Comparison of ENCODE assay signal across 23 cellular contexts in the genomic region with DNA sequence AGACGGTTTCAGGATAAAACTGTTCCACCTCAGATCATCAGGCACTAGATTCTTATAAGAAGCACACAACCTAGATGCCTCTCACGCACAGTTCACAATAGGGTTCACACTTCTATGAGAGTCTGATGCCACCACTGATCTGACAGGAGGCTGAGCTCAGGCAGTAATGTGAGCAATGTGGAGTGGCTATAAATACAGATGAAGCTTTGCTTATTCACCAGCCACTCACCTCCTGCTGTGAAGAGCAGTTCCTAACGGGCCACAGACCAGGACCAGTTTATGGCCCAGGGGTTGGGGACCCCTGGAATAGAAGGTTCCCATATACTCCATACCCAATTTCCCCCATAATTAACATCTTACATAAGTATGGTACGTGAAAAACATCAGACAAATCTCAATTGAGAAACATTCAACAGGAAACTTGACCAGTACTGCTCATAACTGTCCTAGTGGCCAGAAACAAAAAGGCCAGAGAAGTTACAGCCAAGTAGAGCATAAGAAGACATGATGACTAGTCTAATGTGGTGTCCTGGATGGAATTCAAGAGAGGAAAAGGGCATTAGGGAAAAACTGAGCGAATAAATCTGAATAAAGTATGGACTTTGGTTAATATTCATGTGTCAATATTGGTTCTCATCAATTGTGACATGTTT. TPM values are rescaled to one million over a fixed set of nuclear protein-coding genes. Genes with fewer than 3 reads are reported as not detected.
DNase-seq lines count a peak whose midpoint lies in the region; ATAC-seq and TF ChIP-seq lines count a peak whose summit lies in the region.
"Had no signal": no experiment of that assay in that cellular context is flagged by ENCODE, and none has a peak within 500 bp of the region (broad histone marks: within the 10 kb centered on the region; RNA-seq: fewer than 3 reads in every experiment).

No MANE protein-coding gene starts in this region.

- no peak for DNase-seq in SK-N-SH
- peak; percentile 38 for DNase-seq in M059J (ENCODE audit: low read depth)
- DNase-seq in chondrocyte (ENCODE audit: low spot score), result no peak
- DNase-seq in retinal pigment epithelial cell (ENCODE audit: low read depth), result no peak
- DNase-seq in T-helper 17 cell, result no peak
- DNase-seq: activated CD4-positive, alpha-beta T cell treated with anti-CD3 and anti-CD28 coated beads for 1 hour; activated naive CD8-positive, alpha-beta T cell treated with anti-CD3 and anti-CD28 coated beads, Interleukin-2, amount 10 ng/mL, durations not matched to agents 7 days and 5 days; CD4-positive, alpha-beta memory T cell; DMS153; dorsolateral prefrontal cortex; erythroblast; NCI-H1092 treated with DMSO at 0.1 percent for 48 hours; NCI-H2029 treated with DMSO at 0.1 percent for 48 hours; NCI-H510A treated with DMSO at 0.1 percent for 48 hours; stimulated activated CD4-positive, alpha-beta T cell treated with anti-CD3 and anti-CD28 coated beads, Interleukin-12 subunit alpha, Interleukin-12 subunit beta, amount 100 ng/mL, for 4 hours; stimulated activated CD8-positive, alpha-beta memory T cell treated with anti-CD3 and anti-CD28 coated beads, Interleukin-4, amount 100 ng/mL, for 48 hours had no signal

- 13% methylated on average over 5 of the region's 5 CpGs for WGBS in SK-N-SH (ENCODE audit: low lambda C conversion rate)

- H3F3A ChIP-seq in SK-N-SH (replicated peaks; ENCODE audit: insufficient read depth), result no peaks in the 10 kb centered on the region

- H3K9me2 ChIP-seq in SK-N-SH, result no peaks in the 10 kb centered on the region

- no peaks in the 10 kb centered on the region for H3K36me3 ChIP-seq in SK-N-SH (replicated peaks in 1 of 2; ENCODE audit: control insufficient read depth in 1 of 2, insufficient read depth in 2 of 2, low read length in 1 of 2)
- H3K36me3 ChIP-seq: cardiac muscle cell, suprapubic skin had no signal

- H3K4me3 Mint-ChIP-seq in chondrocyte (ENCODE audit: unreplicated experiment), result no peak overlapping the region
- no peak overlapping the region for H3K4me3 Mint-ChIP-seq in T-helper 17 cell
- H3K4me3 Mint-ChIP-seq: activated naive CD8-positive, alpha-beta T cell treated with anti-CD3 and anti-CD28 coated beads, Interleukin-2, amount 10 ng/mL, durations not matched to agents 7 days and 5 days; activated T-helper 17 cell treated with anti-CD3 and anti-CD28 coated beads, Interleukin-2, amount 50 U/mL, for 72 hours; CD4-positive, alpha-beta memory T cell had no signal

- H2AFZ ChIP-seq in SK-N-SH (ENCODE audit: low read depth), result no peak overlapping the region

- peaks cover 0 to 3% of the 10 kb centered on the region in 2 experiments; a peak in 2 of 4 replicates for H3K4me1 ChIP-seq in SK-N-SH (ENCODE audit: control insufficient read depth in 1 of 2, insufficient read depth in 2 of 2, low read depth in 1 of 2, low read length in 1 of 2)
- H3K4me1 ChIP-seq: suprapubic skin had no signal

- H3K9me3 Mint-ChIP-seq in chondrocyte (ENCODE audit: low read depth), result peaks cover 2% of the 10 kb centered on the region
- H3K9me3 Mint-ChIP-seq: activated naive CD8-positive, alpha-beta T cell treated with anti-CD3 and anti-CD28 coated beads, Interleukin-2, amount 10 ng/mL, durations not matched to agents 7 days and 5 days; activated T-helper 17 cell treated with anti-CD3 and anti-CD28 coated beads, Interleukin-2, amount 50 U/mL, for 72 hours had no signal

- H3K27ac Mint-ChIP-seq in chondrocyte (ENCODE audit: unreplicated experiment) (no peak overlapping the region), T-helper 17 cell (no peak overlapping the region)
- H3K27ac Mint-ChIP-seq: activated naive CD8-positive, alpha-beta T cell treated with anti-CD3 and anti-CD28 coated beads, Interleukin-2, amount 10 ng/mL, durations not matched to agents 7 days and 5 days; activated T-helper 17 cell treated with anti-CD3 and anti-CD28 coated beads, Interleukin-2, amount 50 U/mL, for 72 hours; CD4-positive, alpha-beta memory T cell had no signal

- H4K20me1 ChIP-seq in SK-N-SH (ENCODE audit: insufficient read depth), result no peaks in the 10 kb centered on the region

- H3K4me3 ChIP-seq in SK-N-SH (ENCODE audit: low read depth in 2 of 2, low read length in 1 of 2) (no peak overlapping the region), retinal pigment epithelial cell (ENCODE audit: low read length) (no peak overlapping the region)
- H3K4me3 ChIP-seq: cardiac muscle cell, dorsolateral prefrontal cortex, suprapubic skin had no signal

- peak; percentile 41; the same call in 1 of the 3 replicates for ATAC-seq in SK-N-SH treated with all-trans-retinoic acid at 6 μM for 48 hours
- ATAC-seq in GM21367 (IDR thresholded peaks at IDR 0.05; ENCODE audit: unreplicated experiment), result no peak
- ATAC-seq in HG03039 (IDR thresholded peaks at IDR 0.05; ENCODE audit: unreplicated experiment), result no peak
- ATAC-seq in T-helper 17 cell, result no peak
- ATAC-seq: activated T-helper 17 cell treated with anti-CD3 and anti-CD28 coated beads, Interleukin-2, amount 50 U/mL, for 72 hours had no signal

- TF ChIP-seq RAD21 in SK-N-SH (IDR thresholded peaks at IDR 0.05; ENCODE audit: low read length), result no peak

- no peaks in the 10 kb centered on the region for H3K79me2 ChIP-seq in SK-N-SH (ENCODE audit: insufficient read depth)

- no peak overlapping the region for H3K9ac ChIP-seq in SK-N-SH
- H3K9ac ChIP-seq: KMS-11 had no signal

- H3K27ac ChIP-seq in SK-N-SH (ENCODE audit: low read depth in 2 of 2, low read length in 1 of 2), result no peak overlapping the region
- H3K27ac ChIP-seq: cardiac muscle cell, dorsolateral prefrontal cortex, KMS-11, suprapubic skin had no signal

- H3K36me3 Mint-ChIP-seq in chondrocyte (ENCODE audit: low read depth) (no peaks in the 10 kb centered on the region), T-helper 17 cell (ENCODE audit: low read depth) (no peaks in the 10 kb centered on the region)
- H3K36me3 Mint-ChIP-seq: activated naive CD8-positive, alpha-beta T cell treated with anti-CD3 and anti-CD28 coated beads, Interleukin-2, amount 10 ng/mL, durations not matched to agents 7 days and 5 days; CD4-positive, alpha-beta memory T cell had no signal

- CTCF ChIA-PET in SK-N-SH (lab: Yijun Ruan, JAX), result interaction anchor here (17.0 kb wide), 1 partner anchor 204 kb away, joined by 244 read pairs; no protein-coding TSS in a partner anchor

- H3K4me1 Mint-ChIP-seq in chondrocyte (ENCODE audit: low read depth) (no peaks in the 10 kb centered on the region), T-helper 17 cell (no peaks in the 10 kb centered on the region)
- H3K4me1 Mint-ChIP-seq: activated naive CD8-positive, alpha-beta T cell treated with anti-CD3 and anti-CD28 coated beads, Interleukin-2, amount 10 ng/mL, durations not matched to agents 7 days and 5 days; activated T-helper 17 cell treated with anti-CD3 and anti-CD28 coated beads, Interleukin-2, amount 50 U/mL, for 72 hours; CD4-positive, alpha-beta memory T cell had no signal

- no peak overlapping the region for H3K4me2 ChIP-seq in SK-N-SH
- H3K4me2 ChIP-seq: KMS-11 had no signal

- TF ChIP-seq CTCF in SK-N-SH (IDR thresholded peaks at IDR 0.05) (no peak), chondrocyte (IDR thresholded peaks at IDR 0.05) (peak; percentile 46), retinal pigment epithelial cell (conservative IDR thresholded peaks at IDR 0.05; ENCODE audit: low read depth, low read length) (peak; percentile 25)

- POLR2A ChIA-PET in SK-N-SH (lab: Yijun Ruan, JAX), result no interaction called here

- H3K27me3 ChIP-seq in SK-N-SH (ENCODE audit: insufficient read depth), result no peaks in the 10 kb centered on the region
- H3K27me3 ChIP-seq: cardiac muscle cell had no signal

- no peak for TF ChIP-seq EP300 in SK-N-SH (IDR thresholded peaks at IDR 0.05; ENCODE audit: borderline replicate concordance in 1 of 2, low read depth in 1 of 2, low read length in 1 of 2)

- H3K9me3 ChIP-seq in SK-N-SH, result no peaks in the 10 kb centered on the region
- no peaks in the 10 kb centered on the region for H3K9me3 ChIP-seq in T-helper 17 cell (ENCODE audit: control insufficient read depth, low read length, poor library complexity, severe bottlenecking)
- H3K9me3 ChIP-seq: suprapubic skin had no signal

- H3K27me3 Mint-ChIP-seq in chondrocyte (ENCODE audit: low read depth), result peaks cover 49% of the 10 kb centered on the region
- peaks cover 25% of the 10 kb centered on the region for H3K27me3 Mint-ChIP-seq in T-helper 17 cell

TF ChIP-seq in SK-N-SH, 30 proteins besides CTCF, POLR2A, EP300 and RAD21 (continues in another document):
- TF ChIP-seq FOXM1 (IDR thresholded peaks at IDR 0.05; ENCODE audit: low read depth), result no peak
- no peak for TF ChIP-seq TAF1 (IDR thresholded peaks at IDR 0.05; ENCODE audit: borderline replicate concordance, low read depth, low read length)
- TF ChIP-seq ELF1 (IDR thresholded peaks at IDR 0.05), result no peak
- TF ChIP-seq FOSL2 (IDR thresholded peaks at IDR 0.05; ENCODE audit: borderline replicate concordance, low read depth), result no peak
- TF ChIP-seq MXI1 (IDR thresholded peaks at IDR 0.05; ENCODE audit: low read depth, low read length), result no peak
- TF ChIP-seq RFX5 (IDR thresholded peaks at IDR 0.05; ENCODE audit: low read length), result no peak
- TF ChIP-seq, protein P1, sequence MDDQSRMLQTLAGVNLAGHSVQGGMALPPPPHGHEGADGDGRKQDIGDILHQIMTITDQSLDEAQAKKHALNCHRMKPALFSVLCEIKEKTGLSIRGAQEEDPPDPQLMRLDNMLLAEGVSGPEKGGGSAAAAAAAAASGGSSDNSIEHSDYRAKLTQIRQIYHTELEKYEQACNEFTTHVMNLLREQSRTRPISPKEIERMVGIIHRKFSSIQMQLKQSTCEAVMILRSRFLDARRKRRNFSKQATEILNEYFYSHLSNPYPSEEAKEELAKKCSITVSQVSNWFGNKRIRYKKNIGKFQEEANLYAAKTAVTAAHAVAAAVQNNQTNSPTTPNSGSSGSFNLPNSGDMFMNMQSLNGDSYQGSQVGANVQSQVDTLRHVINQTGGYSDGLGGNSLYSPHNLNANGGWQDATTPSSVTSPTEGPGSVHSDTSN (IDR thresholded peaks at IDR 0.05), result no peak
- TF ChIP-seq, protein P2, sequence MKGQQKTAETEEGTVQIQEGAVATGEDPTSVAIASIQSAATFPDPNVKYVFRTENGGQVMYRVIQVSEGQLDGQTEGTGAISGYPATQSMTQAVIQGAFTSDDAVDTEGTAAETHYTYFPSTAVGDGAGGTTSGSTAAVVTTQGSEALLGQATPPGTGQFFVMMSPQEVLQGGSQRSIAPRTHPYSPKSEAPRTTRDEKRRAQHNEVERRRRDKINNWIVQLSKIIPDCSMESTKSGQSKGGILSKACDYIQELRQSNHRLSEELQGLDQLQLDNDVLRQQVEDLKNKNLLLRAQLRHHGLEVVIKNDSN (IDR thresholded peaks at IDR 0.05; ENCODE audit: borderline replicate concordance, low read depth), result no peak
- no peak for TF ChIP-seq FOXJ3 (CRISPR knock-in tag; IDR thresholded peaks at IDR 0.05)

RNA-seq across cellular contexts. Expression of a gene that starts 24.7 kb away (rescaled TPM):
- 0.08 TPM in 1 of 2 replicates, not detected in the other for polyA plus RNA-seq in SK-N-SH (2012; rRNA removed)
- 0.01 TPM in 2 replicates for polyA plus RNA-seq in SK-N-SH (2012; cell fraction: cytosol; rRNA removed)
- polyA plus RNA-seq in SK-N-SH (2012; cell fraction: nucleus; rRNA removed), result 0.12 and 0.14 TPM in 2 replicates
- not detected in 2 replicates for total RNA-seq in M059J (2014; rRNA removed; shearing (Covaris generic))
- total RNA-seq in chondrocyte (not detected in 3 replicates), T-helper 17 cell (not detected)
- total RNA-seq: activated naive CD8-positive, alpha-beta T cell treated with anti-CD3 and anti-CD28 coated beads, Interleukin-2, amount 10 ng/mL, durations not matched to agents 7 days and 5 days; activated T-helper 17 cell treated with anti-CD3 and anti-CD28 coated beads, Interleukin-2, amount 50 U/mL, for 72 hours; CD4-positive, alpha-beta memory T cell had no signal
- polyA plus RNA-seq: CD4-positive, alpha-beta memory T cell had no signal
